In genomic region chr17:29664743-29665479, GRCh38 we compare ENCODE assay signal across 1 cellular context.
TF ChIP-seq lines count a peak whose summit lies in the region.

No MANE protein-coding gene starts in this region.

TF ChIP-seq in SK-N-SH, 30 proteins besides CTCF, POLR2A, EP300 and RAD21 (continued from another document):
- TF ChIP-seq RFX5 (IDR thresholded peaks at IDR 0.05; ENCODE audit: low read length) (no peak), JUND (IDR thresholded peaks at IDR 0.05) (peak; percentile 69), REST (IDR thresholded peaks at IDR 0.05; ENCODE audit: low read depth, low read length) (no peak)
TF ChIP-seq in SK-N-SH: peak in this region for 8.
